ENCODE assay signal across 8 cellular contexts in the genomic region with DNA sequence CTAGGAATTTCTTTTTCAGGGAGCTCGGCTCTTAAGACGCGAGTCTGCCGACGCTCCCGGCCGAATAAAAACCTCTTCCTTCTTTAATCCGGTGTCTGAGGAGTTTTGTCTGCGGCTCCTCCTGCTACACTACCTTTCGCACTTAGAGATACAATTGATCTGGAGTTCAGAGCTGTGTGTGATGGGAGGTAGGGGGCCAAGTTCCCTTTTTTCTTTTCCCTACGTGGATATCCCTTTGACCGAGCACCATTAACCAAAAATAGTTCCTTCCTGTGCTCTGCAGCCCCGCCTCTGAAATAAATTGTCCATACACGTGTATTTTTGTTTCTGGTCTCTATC. TPM values are rescaled to one million over a fixed set of nuclear protein-coding genes. Genes with fewer than 3 reads are reported as not detected.
DNase-seq lines count a peak whose midpoint lies in the region; ATAC-seq and TF ChIP-seq lines count a peak whose summit lies in the region.

No MANE protein-coding gene starts in this region.

- TF ChIP-seq CTCF in LNCaP clone FGC (IDR thresholded peaks at IDR 0.05; ENCODE audit: control insufficient read depth, extremely low read depth, insufficient read depth): no peak
- TF ChIP-seq CTCF in hepatocyte (IDR thresholded peaks at IDR 0.05; ENCODE audit: poor library complexity): no peak

- H3K27me3 ChIP-seq in hepatocyte: no peaks in the 10 kb centered on the region

- no peaks in the 10 kb centered on the region for H3K9me3 ChIP-seq in hepatocyte (ENCODE audit: low read depth)

- H3K9me2 ChIP-seq in hepatocyte (replicated peaks; ENCODE audit: insufficient read depth): no peaks in the 10 kb centered on the region

- ATAC-seq in GM21723 (IDR thresholded peaks at IDR 0.05; ENCODE audit: unreplicated experiment): peak; percentile 17

- peak overlapping the region; percentile 97 for H3K27ac Mint-ChIP-seq in activated naive CD4-positive, alpha-beta T cell treated with anti-CD3 and anti-CD28 coated beads, Interleukin-2, amount 50 U/mL, for 24 hours

- H3K4me3 Mint-ChIP-seq in activated naive CD4-positive, alpha-beta T cell treated with anti-CD3 and anti-CD28 coated beads, Interleukin-2, amount 50 U/mL, for 24 hours: peak overlapping the region; percentile 93

- H3K27ac ChIP-seq in hepatocyte (peak overlapping the region; percentile 87), skin epidermis (peak overlapping the region in 20 of 21 experiments; percentile 67 to 96 (median 89))

- peak overlapping the region; percentile 93 for H3K4me2 ChIP-seq in hepatocyte

- H3K36me3 Mint-ChIP-seq in activated naive CD4-positive, alpha-beta T cell treated with anti-CD3 and anti-CD28 coated beads, Interleukin-2, amount 50 U/mL, for 24 hours: peaks cover 10% of the 10 kb centered on the region

- H2AFZ ChIP-seq in hepatocyte: peak overlapping the region; percentile 90

- H3K4me1 Mint-ChIP-seq in activated naive CD4-positive, alpha-beta T cell treated with anti-CD3 and anti-CD28 coated beads, Interleukin-2, amount 50 U/mL, for 24 hours: peaks cover 48% of the 10 kb centered on the region

- no peaks in the 10 kb centered on the region for H3K36me3 ChIP-seq in hepatocyte (replicated peaks; ENCODE audit: insufficient read depth, low read depth)

- H3K9me3 Mint-ChIP-seq in activated naive CD4-positive, alpha-beta T cell treated with anti-CD3 and anti-CD28 coated beads, Interleukin-2, amount 50 U/mL, for 24 hours: no peaks in the 10 kb centered on the region

- H3K79me2 ChIP-seq in hepatocyte: peaks cover 21% of the 10 kb centered on the region

- no peaks in the 10 kb centered on the region for H4K20me1 ChIP-seq in hepatocyte (ENCODE audit: insufficient read depth, poor library complexity, severe bottlenecking)

- H3K4me3 ChIP-seq in LNCaP clone FGC (ENCODE audit: low read depth, low read length) (peak overlapping the region; percentile 79), hepatocyte (peak overlapping the region; percentile 87), skin epidermis (peak overlapping the region; percentile 70 to 97 (median 94))

- 2% methylated on average over 14 of the region's 14 CpGs for WGBS in hepatocyte (ENCODE audit: low lambda C conversion rate, missing lambda C conversion rate)

- H3K27me3 Mint-ChIP-seq in activated naive CD4-positive, alpha-beta T cell treated with anti-CD3 and anti-CD28 coated beads, Interleukin-2, amount 50 U/mL, for 24 hours: no peaks in the 10 kb centered on the region

- H3K4me1 ChIP-seq in hepatocyte (ENCODE audit: insufficient read depth): peaks cover 14% of the 10 kb centered on the region

- DNase-seq in DMS53 (lab: John Stamatoyannopoulos, UW) (peak; percentile 73), LNCaP clone FGC (ENCODE audit: low read depth) (no peak), hepatocyte (ENCODE audit: low spot score) (no peak), NCI-H510A treated with DMSO at 0.1 percent for 48 hours (lab: John Stamatoyannopoulos, UW) (no peak), kidney tubule cell (ENCODE audit: low spot score) (no peak)

RNA-seq across cellular contexts. Expression of gene PGM2, which starts 0.6 kb away (rescaled TPM):
- total RNA-seq in hepatocyte: 25.0 and 28.2 TPM in 2 replicates
- polyA plus RNA-seq in hepatocyte: 11.2 and 14.8 TPM in 2 replicates
